In the genomic region with DNA sequence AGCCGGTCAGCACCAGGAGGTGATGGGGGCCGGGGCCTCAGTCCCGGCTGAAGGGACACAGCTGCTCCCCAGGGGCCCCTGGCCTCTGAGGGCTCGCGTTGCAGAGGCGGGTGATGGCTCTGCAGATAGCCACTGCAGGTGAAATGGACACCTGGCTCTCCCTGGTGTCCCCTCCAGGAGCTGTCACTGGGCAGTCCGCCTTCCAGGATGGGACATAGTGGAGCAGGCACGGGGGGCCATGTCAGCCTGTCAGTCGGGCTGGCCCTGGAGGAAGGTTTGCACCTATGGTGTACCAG, we compare ENCODE assay signal across 2 cellular contexts.
TF ChIP-seq lines count a peak whose summit lies in the region.

No MANE protein-coding gene starts in this region.

TF ChIP-seq in Ishikawa, 13 proteins besides CTCF, POLR2A, EP300 and RAD21:
- peak; percentile 64; the same call in 1 of the 2 replicates for TF ChIP-seq TCF12 (IDR thresholded peaks at IDR 0.05; ENCODE audit: low read depth)
- no peak for TF ChIP-seq YY1 (IDR thresholded peaks at IDR 0.05; ENCODE audit: low read depth)
- no peak for TF ChIP-seq TAF1 (IDR thresholded peaks at IDR 0.05; ENCODE audit: low read depth)
- TF ChIP-seq, protein P1, sequence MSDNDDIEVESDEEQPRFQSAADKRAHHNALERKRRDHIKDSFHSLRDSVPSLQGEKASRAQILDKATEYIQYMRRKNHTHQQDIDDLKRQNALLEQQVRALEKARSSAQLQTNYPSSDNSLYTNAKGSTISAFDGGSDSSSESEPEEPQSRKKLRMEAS (IDR thresholded peaks at IDR 0.05): no peak
TF ChIP-seq in Ishikawa: peak in this region for 1.

TF ChIP-seq in H1, 55 proteins besides CTCF, POLR2A, EP300 and RAD21:
- TF ChIP-seq JUND (IDR thresholded peaks at IDR 0.05; ENCODE audit: low read length) (no peak), TAF1 (IDR thresholded peaks at IDR 0.05; ENCODE audit: low read depth, low read length) (no peak), RNF2 (IDR thresholded peaks at IDR 0.05; ENCODE audit: borderline replicate concordance, low read depth, low read length, missing control alignments, poor library complexity, severe bottlenecking) (no peak), SAP30 (IDR thresholded peaks at IDR 0.05; ENCODE audit: insufficient read depth, insufficient replicate concordance, low read length) (no peak), BRCA1 (IDR thresholded peaks at IDR 0.05; ENCODE audit: low read depth, low read length) (no peak), POLR2AphosphoS5 (IDR thresholded peaks at IDR 0.05; ENCODE audit: low read depth, low read length) (no peak), KDM1A (IDR thresholded peaks at IDR 0.05; ENCODE audit: borderline replicate concordance, low read length) (no peak), RFX5 (IDR thresholded peaks at IDR 0.05; ENCODE audit: borderline replicate concordance, low read depth, low read length) (no peak), BCL11A (IDR thresholded peaks at IDR 0.05; ENCODE audit: low read depth in 2 of 2, low read length in 2 of 2) (no peak), PHF8 (conservative IDR thresholded peaks at IDR 0.05; ENCODE audit: low read depth, low read length) (no peak), NRF1 (IDR thresholded peaks at IDR 0.05; ENCODE audit: low read depth, low read length) (no peak), HDAC2 (IDR thresholded peaks at IDR 0.05; ENCODE audit: borderline replicate concordance in 1 of 2, low read depth in 2 of 2, low read length in 2 of 2) (no peak), TEAD4 (IDR thresholded peaks at IDR 0.05; ENCODE audit: low read depth, low read length) (no peak), SRF (IDR thresholded peaks at IDR 0.05; ENCODE audit: low read depth, low read length) (no peak), RBBP5 (IDR thresholded peaks at IDR 0.05; ENCODE audit: borderline replicate concordance, low read depth, low read length) (no peak)
- TF ChIP-seq, protein P2, sequence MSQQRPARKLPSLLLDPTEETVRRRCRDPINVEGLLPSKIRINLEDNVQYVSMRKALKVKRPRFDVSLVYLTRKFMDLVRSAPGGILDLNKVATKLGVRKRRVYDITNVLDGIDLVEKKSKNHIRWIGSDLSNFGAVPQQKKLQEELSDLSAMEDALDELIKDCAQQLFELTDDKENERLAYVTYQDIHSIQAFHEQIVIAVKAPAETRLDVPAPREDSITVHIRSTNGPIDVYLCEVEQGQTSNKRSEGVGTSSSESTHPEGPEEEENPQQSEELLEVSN (IDR thresholded peaks at IDR 0.05): no peak
- TF ChIP-seq, protein P3, sequence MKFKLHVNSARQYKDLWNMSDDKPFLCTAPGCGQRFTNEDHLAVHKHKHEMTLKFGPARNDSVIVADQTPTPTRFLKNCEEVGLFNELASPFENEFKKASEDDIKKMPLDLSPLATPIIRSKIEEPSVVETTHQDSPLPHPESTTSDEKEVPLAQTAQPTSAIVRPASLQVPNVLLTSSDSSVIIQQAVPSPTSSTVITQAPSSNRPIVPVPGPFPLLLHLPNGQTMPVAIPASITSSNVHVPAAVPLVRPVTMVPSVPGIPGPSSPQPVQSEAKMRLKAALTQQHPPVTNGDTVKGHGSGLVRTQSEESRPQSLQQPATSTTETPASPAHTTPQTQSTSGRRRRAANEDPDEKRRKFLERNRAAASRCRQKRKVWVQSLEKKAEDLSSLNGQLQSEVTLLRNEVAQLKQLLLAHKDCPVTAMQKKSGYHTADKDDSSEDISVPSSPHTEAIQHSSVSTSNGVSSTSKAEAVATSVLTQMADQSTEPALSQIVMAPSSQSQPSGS (IDR thresholded peaks at IDR 0.05; ENCODE audit: low read length): no peak
